In the genomic region with DNA sequence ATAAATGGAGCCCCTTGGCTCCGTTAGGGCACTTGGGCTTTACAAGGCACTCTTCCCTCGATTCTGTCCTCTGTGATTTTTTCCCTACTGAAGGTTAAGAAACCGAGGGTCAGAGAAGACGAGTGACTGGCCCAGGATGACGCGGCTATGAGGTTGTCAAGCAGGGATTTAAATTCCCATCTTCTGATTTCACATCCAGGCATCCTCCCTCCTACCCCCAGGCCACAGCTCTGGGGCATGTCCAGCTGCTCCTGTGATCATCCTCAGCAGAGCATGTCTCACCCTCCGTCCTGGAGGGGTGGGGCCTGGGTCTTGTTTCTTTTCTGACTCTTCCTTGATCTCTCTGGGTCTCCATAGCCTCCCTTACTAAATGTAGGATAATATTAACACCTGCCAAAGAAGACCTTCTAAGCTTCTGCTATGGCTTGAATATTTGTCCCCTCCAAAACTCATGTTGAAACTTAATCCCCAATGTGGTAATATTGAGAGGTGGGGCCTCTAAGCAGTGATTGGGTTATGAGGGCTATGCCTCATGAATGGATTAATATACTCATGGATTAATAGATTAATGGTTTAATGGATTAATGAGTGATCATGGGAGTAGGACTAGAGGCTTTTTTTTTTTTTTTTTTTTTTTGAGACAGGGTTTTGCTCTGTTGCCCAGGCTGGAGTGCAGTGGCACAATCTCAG, we compare ENCODE assay signal across 3 cellular contexts.
TF ChIP-seq lines count a peak whose summit lies in the region.

No MANE protein-coding gene starts in this region.

TF ChIP-seq in A549, 52 proteins besides CTCF, POLR2A, EP300 and RAD21:
- 0 out of 2 replicates have a peak, but pooled peaks have one; percentile 7 for TF ChIP-seq FOSL2 (IDR thresholded peaks at IDR 0.05)
- TF ChIP-seq FOSL2 (CRISPR knock-in tag; IDR thresholded peaks at IDR 0.05), result peak; percentile 38; the same call in 1 of the 2 replicates
- no peak for TF ChIP-seq E2F6 (IDR thresholded peaks at IDR 0.05; ENCODE audit: borderline replicate concordance, low read depth)
- peak; percentile 30; the same call in 1 of the 2 replicates for TF ChIP-seq MAX (IDR thresholded peaks at IDR 0.05)

TF ChIP-seq in HCT116, 20 proteins besides CTCF, POLR2A, EP300 and RAD21:
- no peak for TF ChIP-seq ZBTB33 (IDR thresholded peaks at IDR 0.05; ENCODE audit: extremely low read depth, insufficient replicate concordance, low read length)
- no peak for TF ChIP-seq YY1 (IDR thresholded peaks at IDR 0.05; ENCODE audit: extremely low read depth, insufficient replicate concordance, low read depth, low read length)
- no peak for TF ChIP-seq SRF (IDR thresholded peaks at IDR 0.05; ENCODE audit: low read depth)

TF ChIP-seq in WTC11, 78 proteins besides CTCF, POLR2A, EP300 and RAD21:
- TF ChIP-seq EMX1 (CRISPR knock-in tag; IDR thresholded peaks at IDR 0.05), result no peak
- no peak for TF ChIP-seq HMGXB4 (CRISPR knock-in tag; IDR thresholded peaks at IDR 0.05)
- no peak for TF ChIP-seq CREB1 (CRISPR knock-in tag; IDR thresholded peaks at IDR 0.05)
- TF ChIP-seq ZNF425 (CRISPR knock-in tag; conservative IDR thresholded peaks at IDR 0.05), result no peak
- no peak for TF ChIP-seq NFATC4 (CRISPR knock-in tag; IDR thresholded peaks at IDR 0.05)
- no peak for TF ChIP-seq KAT7 (CRISPR knock-in tag; IDR thresholded peaks at IDR 0.05; ENCODE audit: borderline replicate concordance)
- TF ChIP-seq NFYB (CRISPR knock-in tag; conservative IDR thresholded peaks at IDR 0.05; ENCODE audit: low read depth), result no peak
- TF ChIP-seq ZNF396 (CRISPR knock-in tag; IDR thresholded peaks at IDR 0.05; ENCODE audit: borderline replicate concordance), result no peak
- no peak for TF ChIP-seq JAZF1 (CRISPR knock-in tag; IDR thresholded peaks at IDR 0.05)
- TF ChIP-seq FOXP4 (CRISPR knock-in tag; IDR thresholded peaks at IDR 0.05), result no peak
TF ChIP-seq in WTC11: peak in this region for 0.
